9 cellular contexts compared by ENCODE assay signal in genomic region chr11:83061883-83062282, GRCh38. TPM values are rescaled to one million over a fixed set of nuclear protein-coding genes. Genes with fewer than 3 reads are reported as not detected.
A peak's percentile ranks its signal among the peaks of the same experiment; 100 is the strongest.
DNase-seq lines count a peak whose midpoint lies in the region; ATAC-seq and TF ChIP-seq lines count a peak whose summit lies in the region.
"Had no signal": no experiment of that assay in that cellular context is flagged by ENCODE, and none has a peak within 500 bp of the region (broad histone marks: within the 10 kb centered on the region; RNA-seq: fewer than 3 reads in every experiment).

No MANE protein-coding gene starts in this region.

- H3K9me3 Mint-ChIP-seq in natural killer cell treated with Interleukin-12 subunit alpha and Interleukin-12 subunit beta and Interleukin-15 and Interleukin-18, amount 100 ng/mL, for 72 hours = no peaks in the 10 kb centered on the region
- no peaks in the 10 kb centered on the region for H3K9me3 Mint-ChIP-seq in natural killer cell

- peak overlapping the region; percentile 88 for H3K4me3 Mint-ChIP-seq in natural killer cell treated with Interleukin-12 subunit alpha and Interleukin-12 subunit beta and Interleukin-15 and Interleukin-18, amount 100 ng/mL, for 72 hours
- no peak overlapping the region for H3K4me3 Mint-ChIP-seq in natural killer cell

- H3K4ac ChIP-seq in mesendoderm (ENCODE audit: low read depth, low read length) = no peak overlapping the region

- no peak overlapping the region for H3K23ac ChIP-seq in mesendoderm (ENCODE audit: low read length)

- intact Hi-C loops in natural killer cell (cut with micrococcal nuclease) (no loop called here), transverse colon (cut with DNase I; ENCODE audit: low total_unique reads) (no loop called here), right cardiac atrium (cut with DNase I) (no loop called here)

- H2BK15ac ChIP-seq in mesendoderm (replicated peaks; ENCODE audit: low read depth) = no peak overlapping the region

- H3K79me2 ChIP-seq in OCI-LY1 (ENCODE audit: insufficient read depth, low read length) = peaks cover 78% of the 10 kb centered on the region
- H3K79me2 ChIP-seq in mesendoderm (ENCODE audit: control insufficient read depth, insufficient read depth, low read length) = peaks cover 7% of the 10 kb centered on the region

- no peak overlapping the region for H2BK120ac ChIP-seq in mesendoderm (ENCODE audit: low read depth, low read length)

- H3F3A ChIP-seq in OCI-LY1 (ENCODE audit: insufficient read depth, low read length) = peaks cover 15% of the 10 kb centered on the region

- H4K20me1 ChIP-seq in OCI-LY1 (ENCODE audit: insufficient read depth, low read length) = no peaks in the 10 kb centered on the region

- in situ Hi-C loops in transverse colon (cut with MboI; ENCODE audit: low pct_ligation_motif_present in 1 of 4, low pct_unique_long_range_greater_than_20kb in 1 of 4, low sequenced_read_pairs in 3 of 4) = loop anchor here in 2 of 4 donors (10.0 kb wide), 1 partner anchor 157 kb away; the partner anchor contains the start of genes DDIAS (in 2 of the 2) and PRCP (in 2 of the 2)

- H3K4me1 ChIP-seq in OCI-LY1 (ENCODE audit: insufficient read depth, low read length, severe bottlenecking) (peaks cover 92% of the 10 kb centered on the region), transverse colon (peaks cover 6 to 19% (median 9%) of the 10 kb centered on the region in 4 donors), right cardiac atrium (ENCODE audit: control insufficient read depth, insufficient read depth, low read length) (peaks cover 6% of the 10 kb centered on the region), mesendoderm (ENCODE audit: control insufficient read depth, low read depth, low read length) (no peaks in the 10 kb centered on the region)

- peaks cover 11% of the 10 kb centered on the region; the same call in 1 of the 2 replicates for H3K9me3 ChIP-seq in OCI-LY1 (ENCODE audit: low read length)
- no peaks in the 10 kb centered on the region for H3K9me3 ChIP-seq in transverse colon
- no peaks in the 10 kb centered on the region for H3K9me3 ChIP-seq in right cardiac atrium (ENCODE audit: control insufficient read depth, low read length)

- peaks cover 4% of the 10 kb centered on the region for H3K79me1 ChIP-seq in mesendoderm (ENCODE audit: low read length)

- H3K4me2 ChIP-seq in OCI-LY1 (ENCODE audit: low read length) (peak overlapping the region; percentile 68), mesendoderm (ENCODE audit: low read length) (no peak overlapping the region)

- H2AFZ ChIP-seq in OCI-LY1 (ENCODE audit: low read length) = no peak overlapping the region

- H3K27ac ChIP-seq in OCI-LY1 (ENCODE audit: low read depth, low read length, poor library complexity, severe bottlenecking) = peak overlapping the region; percentile 99
- H3K27ac ChIP-seq in transverse colon = peak overlapping the region in 3 of 4 donors; percentile 54 to 66 (median 64)
- no peak overlapping the region for H3K27ac ChIP-seq in right cardiac atrium (ENCODE audit: low read length)
- no peak overlapping the region for H3K27ac ChIP-seq in mesendoderm (ENCODE audit: low read depth, low read length)

- no peak overlapping the region for H4K5ac ChIP-seq in mesendoderm (ENCODE audit: low read length)

- WGBS in transverse colon (ENCODE audit: low coverage in 1 of 2), 2 donors = 64 to 69% methylated on average over 2 to 4 of the region's 4 CpGs
- WGBS in right cardiac atrium = 85% methylated on average over 4 of the region's 4 CpGs
- no CpG with 5 or more reads among the region's 4 CpGs for WGBS in mesendoderm (ENCODE audit: extremely low coverage, insufficient coverage, low lambda C conversion rate)

- DNase-seq in natural killer cell treated with Interleukin-12 subunit alpha and Interleukin-12 subunit beta and Interleukin-15 and Interleukin-18, amount 100 ng/mL, for 72 hours (ENCODE audit: low spot score) = no peak
- DNase-seq in natural killer cell = no peak
- DNase-seq in transverse colon = no peak
- DNase-seq in right cardiac atrium = no peak
- DNase-seq in occipital lobe (lab: John Stamatoyannopoulos, UW) = no peak
- no peak for DNase-seq in mesendoderm

- H3K9me2 ChIP-seq in OCI-LY1 (ENCODE audit: low read depth, low read length) = no peaks in the 10 kb centered on the region

- H2AK5ac ChIP-seq in mesendoderm (ENCODE audit: low read length) = no peak overlapping the region

- H3K4me3 ChIP-seq in OCI-LY1 (ENCODE audit: low read depth, low read length, poor library complexity, severe bottlenecking) (peak overlapping the region; percentile 45), transverse colon (no peak overlapping the region), right cardiac atrium (ENCODE audit: low read length) (no peak overlapping the region), mesendoderm (ENCODE audit: low read length) (no peak overlapping the region)

- no peak for TF ChIP-seq EP300 in transverse colon (IDR thresholded peaks at IDR 0.05; ENCODE audit: low read depth)

- H3K9ac ChIP-seq in OCI-LY1 (ENCODE audit: low read length) (peak overlapping the region; percentile 57), mesendoderm (ENCODE audit: low read length) (no peak overlapping the region)

- H2BK5ac ChIP-seq in mesendoderm (ENCODE audit: low read length) = no peak overlapping the region

- TF ChIP-seq CTCF in natural killer cell (IDR thresholded peaks at IDR 0.05) (no peak), OCI-LY1 (IDR thresholded peaks at IDR 0.05; ENCODE audit: low read length) (no peak), transverse colon (IDR thresholded peaks at IDR 0.05) (no peak)

- H3K36me3 Mint-ChIP-seq in natural killer cell treated with Interleukin-12 subunit alpha and Interleukin-12 subunit beta and Interleukin-15 and Interleukin-18, amount 100 ng/mL, for 72 hours = no peaks in the 10 kb centered on the region
- H3K36me3 Mint-ChIP-seq in natural killer cell = no peaks in the 10 kb centered on the region

- no peaks in the 10 kb centered on the region for H3K27me3 ChIP-seq in OCI-LY1 (ENCODE audit: insufficient read depth, low read length)
- no peaks in the 10 kb centered on the region for H3K27me3 ChIP-seq in transverse colon
- H3K27me3 ChIP-seq in right cardiac atrium (ENCODE audit: control insufficient read depth, insufficient read depth) = no peaks in the 10 kb centered on the region
- no peaks in the 10 kb centered on the region for H3K27me3 ChIP-seq in mesendoderm (ENCODE audit: insufficient read depth, low read length, poor library complexity)

- H4K8ac ChIP-seq in mesendoderm (ENCODE audit: low read depth, low read length) = no peak overlapping the region

- peaks cover 10 to 19% of the 10 kb centered on the region in 2 donors for H3K4me1 Mint-ChIP-seq in natural killer cell treated with Interleukin-12 subunit alpha and Interleukin-12 subunit beta and Interleukin-15 and Interleukin-18, amount 100 ng/mL, for 72 hours (ENCODE audit: low read depth in 2 of 2)
- H3K4me1 Mint-ChIP-seq in natural killer cell = peaks cover 9 to 10% of the 10 kb centered on the region in 2 donors

- H3K27ac Mint-ChIP-seq in natural killer cell treated with Interleukin-12 subunit alpha and Interleukin-12 subunit beta and Interleukin-15 and Interleukin-18, amount 100 ng/mL, for 72 hours = peak overlapping the region; percentile 58 to 76
- peak overlapping the region in 1 of 2 donors; percentile 65 for H3K27ac Mint-ChIP-seq in natural killer cell

- H3K18ac ChIP-seq in mesendoderm (ENCODE audit: low read length) = no peak overlapping the region

- ATAC-seq in natural killer cell treated with Interleukin-12 subunit alpha and Interleukin-12 subunit beta and Interleukin-15 and Interleukin-18, amount 100 ng/mL, for 72 hours = no peak
- ATAC-seq in natural killer cell (no peak), HG02870 (IDR thresholded peaks at IDR 0.05; ENCODE audit: unreplicated experiment) (peak; percentile 81), right cardiac atrium (no peak)
- ATAC-seq: left lobe of liver had no signal

- no peak for TF ChIP-seq POLR2A in transverse colon (IDR thresholded peaks at IDR 0.05)

- H3K36me3 ChIP-seq in OCI-LY1 (ENCODE audit: insufficient read depth, low read length) = peaks cover 52% of the 10 kb centered on the region
- H3K36me3 ChIP-seq in transverse colon = no peaks in the 10 kb centered on the region
- no peaks in the 10 kb centered on the region for H3K36me3 ChIP-seq in mesendoderm (ENCODE audit: control insufficient read depth, insufficient read depth, low read length)

- H3K27me3 Mint-ChIP-seq in natural killer cell treated with Interleukin-12 subunit alpha and Interleukin-12 subunit beta and Interleukin-15 and Interleukin-18, amount 100 ng/mL, for 72 hours = no peaks in the 10 kb centered on the region
- no peaks in the 10 kb centered on the region for H3K27me3 Mint-ChIP-seq in natural killer cell (ENCODE audit: low read depth in 2 of 2)

- no peak overlapping the region for H3K56ac ChIP-seq in mesendoderm (ENCODE audit: low read length)

RNA-seq across cellular contexts. Expression of gene RAB30, which starts 9.8 kb away (rescaled TPM):
- 10 to 100 TPM in 1 of 2 donors, 1 to 10 TPM in 1; 5.7 to 10.5 TPM for total RNA-seq in natural killer cell treated with Interleukin-12 subunit alpha and Interleukin-12 subunit beta and Interleukin-15 and Interleukin-18, amount 100 ng/mL, for 72 hours
- total RNA-seq in natural killer cell (10 to 100 TPM; 10.2 to 23.3 (median 20.5) TPM), transverse colon (10 to 100 TPM in 3 of 4 donors, 1 to 10 TPM in 1; 2.2 to 29.9 (median 14.5) TPM), right cardiac atrium (10 to 100 TPM; 22.3 to 30.6 (median 26.8) TPM), occipital lobe (47.3 TPM)
- 4.6 TPM for polyA plus RNA-seq in right cardiac atrium
- 7.6 TPM for polyA plus RNA-seq in mesendoderm (2013, experiment 1 of 2)
- 8.3 TPM for polyA plus RNA-seq in mesendoderm (2013, experiment 2 of 2)

Comparison
In these comparisons a context has a peak if more than half of its experiments do, and no peak if none do; other contexts are left out.
1. H3K27ac ChIP-seq: peak in OCI-LY1 (single experiment) and transverse colon (3 of 4); none in right cardiac atrium (single experiment) and mesendoderm (single experiment).